In the genomic region with DNA sequence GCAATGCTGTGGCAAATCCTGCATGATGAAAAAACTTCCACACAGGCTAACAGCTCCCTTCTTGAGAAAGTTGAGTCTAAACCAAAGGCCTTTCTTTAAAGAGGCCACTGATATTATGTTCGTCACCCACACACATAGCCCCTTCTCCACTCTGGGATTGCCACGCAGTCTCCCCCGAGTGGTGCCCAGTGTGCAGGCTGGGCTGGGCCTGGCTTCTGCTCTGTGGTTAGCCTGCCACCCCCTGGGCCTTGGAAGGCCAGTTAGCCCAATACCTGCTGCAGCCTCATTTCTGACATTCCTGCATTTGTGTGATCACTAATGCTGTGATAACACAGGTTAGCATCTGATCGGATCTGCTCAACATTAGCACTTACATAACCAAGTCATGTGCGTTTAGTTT, we compare ENCODE assay signal across 26 cellular contexts. TPM values are rescaled to one million over a fixed set of nuclear protein-coding genes. Genes with fewer than 3 reads are reported as not detected.
DNase-seq lines count a peak whose midpoint lies in the region; ATAC-seq, FAIRE-seq and TF ChIP-seq lines count a peak whose summit lies in the region.
"Had no signal": no experiment of that assay in that cellular context is flagged by ENCODE, and none has a peak within 500 bp of the region (broad histone marks: within the 10 kb centered on the region; RNA-seq: fewer than 3 reads in every experiment).

No MANE protein-coding gene starts in this region.

- H3K27ac ChIP-seq in Panc1 (ENCODE audit: low read length) = no peak overlapping the region
- H3K27ac ChIP-seq in body of pancreas = no peak overlapping the region
- H3K27ac ChIP-seq: 22Rv1, Peyer's patch had no signal

- H3K4me1 Mint-ChIP-seq in activated naive CD4-positive, alpha-beta T cell treated with anti-CD3 and anti-CD28 coated beads for 36 hours (ENCODE audit: low read depth) = no peaks in the 10 kb centered on the region
- H3K4me1 Mint-ChIP-seq in neural crest cell = no peaks in the 10 kb centered on the region

- 65 to 69% methylated on average over 5 of the region's 5 CpGs for WGBS in body of pancreas, 2 donors

- TF ChIP-seq CTCF in Panc1 (IDR thresholded peaks at IDR 0.05) (no peak), body of pancreas (IDR thresholded peaks at IDR 0.05) (peak in 1 of 7 experiments; percentile 10), neural crest cell (conservative IDR thresholded peaks at IDR 0.05) (no peak)

- intact Hi-C loops in activated naive CD4-positive, alpha-beta T cell treated with anti-CD3 and anti-CD28 coated beads for 36 hours (cut with micrococcal nuclease) = loop anchor here (2.0 kb wide), 1 partner anchor 99 kb away; no protein-coding TSS in a partner anchor
- intact Hi-C loops in Panc1 (cut with micrococcal nuclease; ENCODE audit: unreplicated experiment) (loop anchor here (10.0 kb wide), 1 partner anchor 95 kb away; no protein-coding TSS in a partner anchor), body of pancreas (cut with DNase I) (no loop called here)

- ATAC-seq in Panc1 (peak; percentile 34; the same call in 1 of the 2 replicates), body of pancreas (peak; percentile 47)
- ATAC-seq: SK-N-SH treated with all-trans-retinoic acid at 6 μM for 48 hours had no signal

- CTCF ChIA-PET in activated naive CD4-positive, alpha-beta T cell treated with anti-CD3 and anti-CD28 coated beads for 36 hours (lab: Charles Lee) = interaction anchor here (1.4 kb wide), 1 partner anchor 99 kb away, joined by 7 read pairs; no protein-coding TSS in a partner anchor
- CTCF ChIA-PET in Panc1 (lab: Charles Lee) = no interaction called here

- no peaks in the 10 kb centered on the region for H3K36me3 Mint-ChIP-seq in activated naive CD4-positive, alpha-beta T cell treated with anti-CD3 and anti-CD28 coated beads for 36 hours (ENCODE audit: low read depth)
- no peaks in the 10 kb centered on the region for H3K36me3 Mint-ChIP-seq in neural crest cell (ENCODE audit: low read depth)

- BruUV-seq in Panc1 (replicated peaks; lab: Mats Ljungman, UMichigan) = no TSS peak

- no peak for TF ChIP-seq POLR2A in body of pancreas (IDR thresholded peaks at IDR 0.05)
- no peak for TF ChIP-seq POLR2A in H54 (IDR thresholded peaks at IDR 0.05; ENCODE audit: low read depth, low read length)

- no peak overlapping the region for H3K4me3 Mint-ChIP-seq in activated naive CD4-positive, alpha-beta T cell treated with anti-CD3 and anti-CD28 coated beads for 36 hours
- no peak overlapping the region for H3K4me3 Mint-ChIP-seq in neural crest cell
- H3K4me3 Mint-ChIP-seq: HFFc6 had no signal

- no peaks in the 10 kb centered on the region for H3K27me3 ChIP-seq in Panc1 (ENCODE audit: control insufficient read depth, insufficient read depth, low read length)
- no peaks in the 10 kb centered on the region for H3K27me3 ChIP-seq in body of pancreas
- H3K27me3 ChIP-seq: MG63, Peyer's patch had no signal

- H3K9me3 ChIP-seq in Panc1 (ENCODE audit: control insufficient read depth, insufficient read depth, low read depth, low read length) (no peaks in the 10 kb centered on the region), body of pancreas (no peaks in the 10 kb centered on the region)
- H3K9me3 ChIP-seq: MG63, Peyer's patch had no signal

- peak; percentile 20 for DNase-seq in activated naive CD4-positive, alpha-beta T cell treated with anti-CD3 and anti-CD28 coated beads for 36 hours
- no peak for DNase-seq in activated naive CD4-positive, alpha-beta T cell (lab: John Stamatoyannopoulos, UW)
- DNase-seq in Panc1 (ENCODE audit: low read depth, low spot score) (no peak), body of pancreas (peak in 1 of 4 donors; percentile 10), neural crest cell (ENCODE audit: low read depth, low spot score) (no peak), AG08396 (ENCODE audit: low spot score) (no peak), H54 (ENCODE audit: insufficient read length, low spot score) (no peak)
- no peak for DNase-seq in stimulated activated CD4-positive, alpha-beta T cell treated with anti-CD3 and anti-CD28 coated beads, Interleukin-12 subunit alpha, Interleukin-12 subunit beta, amount 100 ng/mL, for 4 hours
- DNase-seq: ACHN; Calu3; DMS79 treated with DMSO at 0.1 percent for 48 hours; GF-D8; H7; HFFc6; KG1; MG63; NCI-H2029; NCI-H446 treated with DMSO at 0.1 percent for 48 hours; NCI-H526; NCI-H82; NK-92 treated with Interleukin-12 subunit alpha and Interleukin-12 subunit beta, amount 100 ng/mL, for 24 hours; Peyer's patch had no signal

- no peaks in the 10 kb centered on the region for H3K27me3 Mint-ChIP-seq in activated naive CD4-positive, alpha-beta T cell treated with anti-CD3 and anti-CD28 coated beads for 36 hours (ENCODE audit: low read depth)
- H3K27me3 Mint-ChIP-seq in neural crest cell (ENCODE audit: low read depth) = no peaks in the 10 kb centered on the region

- in situ Hi-C loops in Panc1 (cut with HindIII; ENCODE audit: low pct_unique_long_range_greater_than_20kb, low sequenced_read_pairs) = no loop called here

- H3K4me3 ChIP-seq in Panc1 (ENCODE audit: low read depth in 2 of 2, low read length in 2 of 2) = no peak overlapping the region
- no peak overlapping the region for H3K4me3 ChIP-seq in body of pancreas
- H3K4me3 ChIP-seq: MG63, Peyer's patch had no signal

- POLR2A ChIA-PET in Panc1 (lab: Charles Lee) = interaction anchor here (0.6 to 0.7 kb wide), 3 partner anchors 30 to 1763 kb away, joined by 5 to 11 read pairs (median 6); no protein-coding TSS in a partner anchor

- FAIRE-seq in H54 (lab: Jason Lieb, UNC) = no peak
- FAIRE-seq: GM12891, HTR-8/SVneo had no signal

- H3K4me1 ChIP-seq in Panc1 (ENCODE audit: control insufficient read depth, insufficient read depth, low read length) = no peaks in the 10 kb centered on the region
- H3K4me1 ChIP-seq in body of pancreas = no peaks in the 10 kb centered on the region
- H3K4me1 ChIP-seq: Peyer's patch had no signal

- no peak overlapping the region for H3K27ac Mint-ChIP-seq in activated naive CD4-positive, alpha-beta T cell treated with anti-CD3 and anti-CD28 coated beads for 36 hours
- H3K27ac Mint-ChIP-seq in neural crest cell (ENCODE audit: unreplicated experiment) = peak overlapping the region; percentile 71
- H3K27ac Mint-ChIP-seq: HFFc6 had no signal

- no peaks in the 10 kb centered on the region for H3K9me3 Mint-ChIP-seq in activated naive CD4-positive, alpha-beta T cell treated with anti-CD3 and anti-CD28 coated beads for 36 hours
- no peaks in the 10 kb centered on the region for H3K9me3 Mint-ChIP-seq in neural crest cell
- H3K9me3 Mint-ChIP-seq: HFFc6 had no signal

- no peaks in the 10 kb centered on the region for H3K36me3 ChIP-seq in Panc1 (ENCODE audit: control insufficient read depth, insufficient read depth, low read length)
- H3K36me3 ChIP-seq in body of pancreas (replicated peaks in 1 of 2; ENCODE audit: insufficient read depth in 1 of 2, low read depth in 2 of 2) = no peaks in the 10 kb centered on the region
- H3K36me3 ChIP-seq: MG63, Peyer's patch had no signal

RNA-seq across cellular contexts. Expression of a gene that starts 44.8 kb away (rescaled TPM):
- 10 to 100 TPM; 20.1 to 23.3 TPM for total RNA-seq in activated naive CD4-positive, alpha-beta T cell treated with anti-CD3 and anti-CD28 coated beads for 36 hours
- 16.7 TPM for total RNA-seq in Panc1 (2021; ENCODE audit: unreplicated experiment)
- 23.5 TPM for polyA plus RNA-seq in Panc1 (2012; ENCODE audit: insufficient read length)
- total RNA-seq in body of pancreas = 1 to 10 TPM in 1 of 2 donors, under 1 TPM in 1; 0.66 to 4.7 TPM
- 4.2 and 4.3 TPM in 2 replicates for total RNA-seq in neural crest cell

RNA-seq across cellular contexts. Expression of a gene that starts 47.2 kb away (rescaled TPM):
- total RNA-seq in activated naive CD4-positive, alpha-beta T cell treated with anti-CD3 and anti-CD28 coated beads for 36 hours = 1 to 10 TPM; 1.7 to 2.7 TPM
- total RNA-seq in Panc1 (2021; ENCODE audit: unreplicated experiment) = 65.8 TPM
- polyA plus RNA-seq in Panc1 (2012; ENCODE audit: insufficient read length) = 9.5 TPM
- 100 to 1,000 TPM in 1 of 2 donors, 10 to 100 TPM in 1; 95.3 to 107 TPM for total RNA-seq in body of pancreas
- 0.48 and 1.1 TPM in 2 replicates for total RNA-seq in neural crest cell

Comparison
In these comparisons a context has a peak if more than half of its experiments do, and no peak if none do; other contexts are left out.
1. RNA of a gene that starts 47.2 kb away (total RNA-seq): 95.3 to 107 TPM in body of pancreas and 65.8 TPM in Panc1 (single experiment); 1.7 to 2.7 TPM in activated naive CD4-positive, alpha-beta T cell treated with anti-CD3 and anti-CD28 coated beads for 36 hours and 0.48 to 1.1 TPM in neural crest cell; every median in the first group is over 10 times any median in the second.